In the genomic region with DNA sequence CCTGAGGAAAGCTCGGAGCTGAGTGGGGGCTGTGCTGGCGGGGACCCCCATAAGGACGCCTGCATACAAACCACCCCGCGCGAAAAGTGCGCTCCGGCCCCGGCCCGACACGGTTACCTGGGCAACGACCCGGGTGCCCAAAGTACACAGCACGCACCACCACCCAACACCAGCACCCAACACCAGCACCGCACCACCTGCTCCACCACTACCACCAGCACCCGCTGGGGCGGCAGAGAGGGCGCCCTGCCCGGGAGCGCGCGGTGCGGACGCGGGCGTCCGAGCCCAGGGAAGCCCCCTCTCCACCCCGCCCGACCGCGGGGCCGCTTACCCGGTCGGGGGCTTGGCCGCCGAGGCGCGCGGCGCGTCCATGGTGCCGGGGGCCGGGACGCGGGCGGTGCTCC, we compare ENCODE assay signal across 9 cellular contexts. TPM values are rescaled to one million over a fixed set of nuclear protein-coding genes. Genes with fewer than 3 reads are reported as not detected.
DNase-seq lines count a peak whose midpoint lies in the region; ATAC-seq and TF ChIP-seq lines count a peak whose summit lies in the region.
"Had no signal": no experiment of that assay in that cellular context is flagged by ENCODE, and none has a peak within 500 bp of the region (broad histone marks: within the 10 kb centered on the region; RNA-seq: fewer than 3 reads in every experiment).

No MANE protein-coding gene starts in this region.

- peaks cover 2% of the 10 kb centered on the region for H3K4me1 Mint-ChIP-seq in T-helper 17 cell
- H3K4me1 Mint-ChIP-seq: memory B cell had no signal

- no peaks in the 10 kb centered on the region for H3K36me3 ChIP-seq in thoracic aorta

- no peak overlapping the region for H3K4me3 Mint-ChIP-seq in T-helper 17 cell
- H3K4me3 Mint-ChIP-seq: memory B cell had no signal

- H3K27ac Mint-ChIP-seq in T-helper 17 cell, result no peak overlapping the region
- H3K27ac Mint-ChIP-seq: memory B cell had no signal

- peaks cover 0 to 4% of the 10 kb centered on the region in 2 donors for H3K4me1 ChIP-seq in thoracic aorta (ENCODE audit: control insufficient read depth in 1 of 2, low read depth in 2 of 2)

- TF ChIP-seq CTCF in thoracic aorta (IDR thresholded peaks at IDR 0.05), result no peak

- H3K27ac ChIP-seq in angular gyrus (ENCODE audit: low read depth, low read length) (peak overlapping the region; percentile 97), layer of hippocampus (ENCODE audit: low read depth, low read length) (peak overlapping the region; percentile 96), thoracic aorta (no peak overlapping the region)

- DNase-seq in NCI-H345 (lab: John Stamatoyannopoulos, UW) (peak; percentile 37), NCI-H345 treated with DMSO at 0.1 percent for 48 hours (lab: John Stamatoyannopoulos, UW; ENCODE audit: unreplicated experiment) (no peak), thoracic aorta (ENCODE audit: low spot score) (no peak), MV-4-11 (lab: John Stamatoyannopoulos, UW) (no peak), T-helper 17 cell (no peak)

- peaks cover 39% of the 10 kb centered on the region for H3K27me3 Mint-ChIP-seq in T-helper 17 cell

- ATAC-seq in thoracic aorta (ENCODE audit: insufficient number of reproducible peaks, low FRiP score, low read depth) (no peak), GM19397 (IDR thresholded peaks at IDR 0.05; ENCODE audit: unreplicated experiment) (no peak), T-helper 17 cell (no peak)

- H3K36me3 Mint-ChIP-seq in T-helper 17 cell (ENCODE audit: low read depth), result no peaks in the 10 kb centered on the region
- H3K36me3 Mint-ChIP-seq: memory B cell had no signal

- H3K4me3 ChIP-seq in thoracic aorta, result peak overlapping the region; percentile 67

- H3K27me3 ChIP-seq in layer of hippocampus (ENCODE audit: control insufficient read depth, insufficient read depth, low read length) (peaks cover 2% of the 10 kb centered on the region), thoracic aorta (replicated peaks; ENCODE audit: insufficient read depth) (no peaks in the 10 kb centered on the region)

- H3K9me3 ChIP-seq in thoracic aorta (no peaks in the 10 kb centered on the region), T-helper 17 cell (ENCODE audit: control insufficient read depth, low read length, poor library complexity, severe bottlenecking) (no peaks in the 10 kb centered on the region)

RNA-seq across cellular contexts. Expression of a gene that starts 0.3 kb away (rescaled TPM):
- total RNA-seq in thoracic aorta (1 to 10 TPM; 1.4 to 1.6 TPM), T-helper 17 cell (not detected)

Comparison
In these comparisons a context has a peak if more than half of its experiments do, and no peak if none do; other contexts are left out.
1. H3K27ac ChIP-seq: peak in angular gyrus (single experiment) and layer of hippocampus (single experiment); none in thoracic aorta (0 of 2).